ENCODE assay signal across 9 cellular contexts in genomic region chr4:83334425-83335241, GRCh38. TPM values are rescaled to one million over a fixed set of nuclear protein-coding genes. Genes with fewer than 3 reads are reported as not detected.
DNase-seq lines count a peak whose midpoint lies in the region; ATAC-seq and TF ChIP-seq lines count a peak whose summit lies in the region.
"Had no signal": no experiment of that assay in that cellular context is flagged by ENCODE, and none has a peak within 500 bp of the region (broad histone marks: within the 10 kb centered on the region; RNA-seq: fewer than 3 reads in every experiment).

TSS of gene HPSE (minus strand) at chr4:83334848. CDS start at chr4:83334782, 66 bp downstream.

- ATAC-seq in GM21515 (IDR thresholded peaks at IDR 0.05; ENCODE audit: unreplicated experiment) (peak; percentile 96), IMR-90 (ENCODE audit: low read depth) (peak; percentile 96)

- H3K23ac ChIP-seq in IMR-90 (ENCODE audit: low read depth, low read length), result no peak within 1 kb of the TSS; the same call in 1 of the 2 replicates

- H3K4me2 ChIP-seq in IMR-90 (ENCODE audit: low read depth, low read length) (peak within 1 kb of the TSS; percentile 82), PC-9 (peak within 1 kb of the TSS; percentile 83), neural progenitor cell (peak within 1 kb of the TSS; percentile 83)

- no peak for TF ChIP-seq POLR2A in IMR-90 (IDR thresholded peaks at IDR 0.05; ENCODE audit: low read depth, low read length)

- H3K36me3 Mint-ChIP-seq in neural progenitor cell, result no peaks in the 10 kb centered on the region

- H3K9me3 ChIP-seq in IMR-90 (ENCODE audit: control insufficient read depth, insufficient read depth, low read length) (peaks cover 2% of the 10 kb centered on the region), PC-9 (ENCODE audit: insufficient read depth, low read depth) (no peaks in the 10 kb centered on the region), neural progenitor cell (ENCODE audit: low read depth) (no peaks in the 10 kb centered on the region), subcutaneous abdominal adipose tissue (ENCODE audit: control insufficient read depth in 5 of 5, low read length in 5 of 5) (peaks cover 0 to 6% (median 0%) of the 10 kb centered on the region in 5 donors)

- no peak within 1 kb of the TSS for H2BK5ac ChIP-seq in IMR-90 (ENCODE audit: low read depth, low read length, poor library complexity, severe bottlenecking)

- CTCF ChIA-PET in IMR-90 (lab: Yijun Ruan, JAX) (no interaction called here), PC-9 (lab: Charles Lee) (interaction anchor here (0.6 kb wide), 1 partner anchor 51 kb away, joined by 5 read pairs; no protein-coding TSS in a partner anchor)

- peaks cover 6% of the 10 kb centered on the region for H3K4me1 Mint-ChIP-seq in neural progenitor cell

- H3K27ac ChIP-seq in IMR-90 (ENCODE audit: insufficient read depth, low read length), result no peak within 1 kb of the TSS
- no peak within 1 kb of the TSS for H3K27ac ChIP-seq in PC-9
- H3K27ac ChIP-seq in neural progenitor cell, result no peak within 1 kb of the TSS
- no peak within 1 kb of the TSS for H3K27ac ChIP-seq in subcutaneous abdominal adipose tissue (ENCODE audit: low read depth, low read length)
- H3K27ac ChIP-seq: VCaP had no signal

- H3K4me3 ChIP-seq in IMR-90 (ENCODE audit: insufficient read depth, low read depth, low read length) (peak within 1 kb of the TSS; percentile 48), PC-9 (peak within 1 kb of the TSS; percentile 68), fibroblast of villous mesenchyme (ENCODE audit: low read depth, low read length) (peak within 1 kb of the TSS; percentile 57), neural progenitor cell (peak within 1 kb of the TSS; percentile 54), subcutaneous abdominal adipose tissue (ENCODE audit: low read depth in 1 of 5, low read length in 5 of 5) (peak within 1 kb of the TSS; percentile 35 to 67 (median 59))

- H3K4me1 ChIP-seq in IMR-90 (ENCODE audit: control insufficient read depth, insufficient read depth, low read length) (no peaks in the 10 kb centered on the region; the same call in 1 of the 2 replicates), PC-9 (replicated peaks; ENCODE audit: insufficient read depth) (no peaks in the 10 kb centered on the region; the same call in 1 of the 2 replicates), neural progenitor cell (peaks cover 3% of the 10 kb centered on the region), subcutaneous abdominal adipose tissue (ENCODE audit: control insufficient read depth in 5 of 5, insufficient read depth in 5 of 5, low read length in 5 of 5) (peaks cover 0 to 22% (median 16%) of the 10 kb centered on the region in 5 donors)

- H3K14ac ChIP-seq in IMR-90 (replicated peaks; ENCODE audit: low read depth, low read length), result no peak within 1 kb of the TSS

- H3K79me2 ChIP-seq in PC-9 (ENCODE audit: low read depth) (no peaks in the 10 kb centered on the region), neural progenitor cell (ENCODE audit: low read depth) (no peaks in the 10 kb centered on the region)

- dilution Hi-C loops in IMR-90 (cut with HindIII; ENCODE audit: low sequenced_read_pairs, unreplicated experiment), result no loop called here

- H2BK120ac ChIP-seq in IMR-90 (ENCODE audit: low read depth, low read length), result no peak within 1 kb of the TSS

- H3K27ac Mint-ChIP-seq in neural progenitor cell, result no peak within 1 kb of the TSS

- DNase-seq in COR-L47 (lab: John Stamatoyannopoulos, UW) (peak; percentile 88), IMR-90 (peak; percentile 21), PC-9 (peak; percentile 71 to 85), fibroblast of villous mesenchyme (ENCODE audit: low read depth) (peak; percentile 66), neural progenitor cell (ENCODE audit: low spot score) (peak; percentile 83)
- DNase-seq in activated T-helper 1 cell treated with anti-CD3 and anti-CD28 coated beads, Interleukin-2, amount 50 U/mL, for 16 hours (ENCODE audit: low read depth in 1 of 2, low spot score in 1 of 2), result peak; percentile 41 to 49

- no peak within 1 kb of the TSS for H3K56ac ChIP-seq in IMR-90 (ENCODE audit: extremely low read depth, insufficient read depth, low read length)

- peaks cover 5% of the 10 kb centered on the region; the same call in 1 of the 2 replicates for H3F3A ChIP-seq in PC-9 (ENCODE audit: insufficient read depth, low read depth)
- no peaks in the 10 kb centered on the region for H3F3A ChIP-seq in neural progenitor cell (ENCODE audit: low read depth)

- peak within 1 kb of the TSS; percentile 86 for H3K4me3 Mint-ChIP-seq in neural progenitor cell

- no peak within 1 kb of the TSS for H3K4ac ChIP-seq in IMR-90 (ENCODE audit: low read depth, low read length)

- POLR2A ChIA-PET in IMR-90 (lab: Charles Lee; ENCODE audit: unreplicated experiment), result no interaction called here
- POLR2A ChIA-PET in PC-9 (lab: Charles Lee; ENCODE audit: unreplicated experiment), result no interaction called here

- BruUV-seq in IMR-90 (replicated peaks; lab: Mats Ljungman, UMichigan), result no TSS peak
- no TSS peak for BruUV-seq in PC-9 (replicated peaks; lab: Mats Ljungman, UMichigan)

- no peak within 1 kb of the TSS for H4K8ac ChIP-seq in IMR-90 (ENCODE audit: low read depth in 2 of 2, low read length in 2 of 2)

- H3K18ac ChIP-seq in IMR-90 (ENCODE audit: low read depth, low read length), result no peak within 1 kb of the TSS

- H3K36me3 ChIP-seq in IMR-90 (ENCODE audit: control insufficient read depth, insufficient read depth, low read length), result no peaks in the 10 kb centered on the region
- no peaks in the 10 kb centered on the region for H3K36me3 ChIP-seq in PC-9 (ENCODE audit: low read depth)
- no peaks in the 10 kb centered on the region for H3K36me3 ChIP-seq in neural progenitor cell
- no peaks in the 10 kb centered on the region for H3K36me3 ChIP-seq in subcutaneous abdominal adipose tissue (ENCODE audit: control insufficient read depth in 5 of 5, insufficient read depth in 5 of 5, low read length in 5 of 5)

- H4K91ac ChIP-seq in IMR-90 (ENCODE audit: insufficient read depth, low read depth, low read length), result no peak within 1 kb of the TSS

- H3K27me3 Mint-ChIP-seq in neural progenitor cell (ENCODE audit: insufficient read depth, low read depth), result peaks cover 26% of the 10 kb centered on the region

- intact Hi-C loops in IMR-90 (cut with micrococcal nuclease) (no loop called here), PC-9 (cut with micrococcal nuclease; ENCODE audit: unreplicated experiment) (loop anchor here (2.0 kb wide), 1 partner anchor 120 kb away; the partner anchor contains the start of gene HELQ)

- TF ChIP-seq CTCF in IMR-90 (conservative IDR thresholded peaks at IDR 0.05; ENCODE audit: low read depth, low read length) (no peak), PC-9 (conservative IDR thresholded peaks at IDR 0.05) (no peak), fibroblast of villous mesenchyme (IDR thresholded peaks at IDR 0.05; ENCODE audit: insufficient read depth, low read depth, low read length) (no peak), neural progenitor cell (IDR thresholded peaks at IDR 0.05) (no peak)

- peak within 1 kb of the TSS; percentile 46 for H2AK9ac ChIP-seq in IMR-90 (replicated peaks; ENCODE audit: low read depth, low read length, poor library complexity)

- peaks cover 4% of the 10 kb centered on the region for H3K9me3 Mint-ChIP-seq in neural progenitor cell

- in situ Hi-C loops in IMR-90 (cut with MboI; ENCODE audit: low sequenced_read_pairs), result no loop called here

- TF ChIP-seq RAD21 in IMR-90 (IDR thresholded peaks at IDR 0.05; ENCODE audit: low read length), result no peak

- no peaks in the 10 kb centered on the region for H3K9me2 ChIP-seq in PC-9 (ENCODE audit: insufficient read depth)

- no peak within 1 kb of the TSS for H2AK5ac ChIP-seq in IMR-90 (ENCODE audit: low read depth, low read length)

- 2% methylated on average over 41 of the region's 63 CpGs; no CpG with 5 or more reads in 1 of the 2 experiments for WGBS in IMR-90 (ENCODE audit: extremely low coverage in 2 of 2, insufficient read length in 1 of 2), 2 experiments

- H2BK15ac ChIP-seq in IMR-90 (ENCODE audit: low read depth, low read length), result no peak within 1 kb of the TSS

- no peak within 1 kb of the TSS for H2BK20ac ChIP-seq in IMR-90 (ENCODE audit: low read depth, low read length)

- no peak within 1 kb of the TSS for H4K5ac ChIP-seq in IMR-90 (ENCODE audit: low read depth, low read length)

- H3K9me1 ChIP-seq in IMR-90 (ENCODE audit: insufficient read depth, low read length), result no peaks in the 10 kb centered on the region; the same call in 1 of the 2 replicates

- H4K20me1 ChIP-seq in IMR-90 (ENCODE audit: insufficient read depth, low read length) (no peaks in the 10 kb centered on the region), PC-9 (ENCODE audit: insufficient read depth) (no peaks in the 10 kb centered on the region), neural progenitor cell (ENCODE audit: low read depth) (no peaks in the 10 kb centered on the region)

- H3K79me1 ChIP-seq in IMR-90 (ENCODE audit: low read depth in 1 of 2, low read length in 2 of 2), result no peaks in the 10 kb centered on the region

- H3K9ac ChIP-seq in IMR-90 (ENCODE audit: low read depth, low read length), result no peak within 1 kb of the TSS
- H3K9ac ChIP-seq in neural progenitor cell, result no peak within 1 kb of the TSS
- peak within 1 kb of the TSS in 1 of 5 donors; percentile 30 for H3K9ac ChIP-seq in subcutaneous abdominal adipose tissue (ENCODE audit: low read length in 5 of 5)

- H3K27me3 ChIP-seq in IMR-90 (ENCODE audit: control insufficient read depth, insufficient read depth, low read length) (peaks cover 41% of the 10 kb centered on the region), PC-9 (ENCODE audit: insufficient read depth, low read depth) (no peaks in the 10 kb centered on the region), neural progenitor cell (peaks cover 83% of the 10 kb centered on the region), subcutaneous abdominal adipose tissue (ENCODE audit: control insufficient read depth in 5 of 5, insufficient read depth in 4 of 5, low read length in 5 of 5) (peaks cover 2 to 14% (median 4%) of the 10 kb centered on the region in 5 donors)

- H2AFZ ChIP-seq in IMR-90 (replicated peaks; ENCODE audit: low read length, poor library complexity), result peak within 1 kb of the TSS; percentile 83
- peak within 1 kb of the TSS; percentile 82 for H2AFZ ChIP-seq in PC-9
- peak within 1 kb of the TSS; percentile 85 for H2AFZ ChIP-seq in neural progenitor cell (replicated peaks)

TF ChIP-seq in IMR-90, 13 proteins besides CTCF, POLR2A, EP300 and RAD21:
- TF ChIP-seq RCOR1 (IDR thresholded peaks at IDR 0.05; ENCODE audit: insufficient replicate concordance, low read length) (no peak), BHLHE40 (IDR thresholded peaks at IDR 0.05; ENCODE audit: low read depth, low read length) (peak; percentile 61)

RNA-seq across cellular contexts. Expression of gene HPSE, which starts in this region (rescaled TPM):
- under 0.01 and 0.28 TPM in 2 replicates for total RNA-seq in IMR-90 (2012; rRNA removed)
- polyA plus RNA-seq in IMR-90 (2012; rRNA removed), result 0.09 TPM in 2 replicates
- polyA plus RNA-seq in IMR-90 (2012; cell fraction: cytosol; rRNA removed), result 0.03 and 0.05 TPM in 2 replicates
- 0.02 and 0.05 TPM in 2 replicates for polyA plus RNA-seq in IMR-90 (2012; cell fraction: nucleus; rRNA removed; ENCODE audit: low replicate concordance)
- total RNA-seq in PC-9 (2021), result 4.4 and 6.6 TPM in 2 replicates
- total RNA-seq in fibroblast of villous mesenchyme, result under 0.01 and 0.43 TPM in 2 replicates
- 0.28 and 0.73 TPM in 2 replicates for total RNA-seq in neural progenitor cell (ENCODE audit: low replicate concordance)

Comparison
In these comparisons a context has a peak if more than half of its experiments do, and no peak if none do; other contexts are left out.
1. Peak in DNase-seq, ATAC-seq, H3K4me3 ChIP-seq and H3K4me2 ChIP-seq in IMR-90; RNA of the gene not detected or under 1 TPM.
2. Peak in DNase-seq and H3K4me3 ChIP-seq in fibroblast of villous mesenchyme; RNA of the gene not detected or under 1 TPM.
3. Peak in DNase-seq, H3K4me3 ChIP-seq and H3K4me2 ChIP-seq in neural progenitor cell; RNA of the gene not detected or under 1 TPM.
4. DNase-seq: peak in every context shown above with its lines; median percentile 88 in COR-L47; 83 in neural progenitor cell; 78 in PC-9; 66 in fibroblast of villous mesenchyme; 45 in activated T-helper 1 cell treated with anti-CD3 and anti-CD28 coated beads, Interleukin-2, amount 50 U/mL, for 16 hours; 21 in IMR-90.